Comparison of ENCODE assay signal across 13 cellular contexts in the genomic region with DNA sequence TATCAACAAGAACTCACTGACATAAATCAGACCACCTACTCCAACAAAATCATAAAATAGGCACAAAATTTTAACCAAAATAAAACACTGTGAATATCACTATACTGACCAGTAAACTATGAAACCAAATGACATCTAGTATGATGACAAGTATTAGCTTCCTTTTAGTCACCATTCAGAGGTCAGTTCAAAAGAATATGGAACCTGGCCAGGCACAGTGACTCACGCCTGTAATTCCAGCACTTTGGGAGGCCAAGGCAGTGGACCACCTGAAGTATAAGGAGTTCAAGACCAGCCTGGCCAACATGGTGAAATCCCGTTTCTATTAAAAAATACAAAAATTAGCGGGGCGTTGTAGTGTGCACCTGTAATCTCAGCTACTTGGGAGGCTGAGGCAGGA.
A peak's percentile ranks its signal among the peaks of the same experiment; 100 is the strongest.
DNase-seq lines count a peak whose midpoint lies in the region; ATAC-seq and TF ChIP-seq lines count a peak whose summit lies in the region.
"Had no signal": no experiment of that assay in that cellular context is flagged by ENCODE, and none has a peak within 500 bp of the region (broad histone marks: within the 10 kb centered on the region; RNA-seq: fewer than 3 reads in every experiment).

No MANE protein-coding gene starts in this region.

- H2AFZ ChIP-seq in PC-9 = no peak overlapping the region
- H2AFZ ChIP-seq: parathyroid adenoma had no signal

- H3K36me3 Mint-ChIP-seq in progenitor cell of endocrine pancreas (ENCODE audit: insufficient read depth) = peaks cover 30% of the 10 kb centered on the region
- peaks cover 60 to 87% of the 10 kb centered on the region in 2 donors for H3K36me3 Mint-ChIP-seq in CD14-positive monocyte

- DNase-seq in EL (peak; percentile 83), PC-9 (peak in 1 of 2 experiments; percentile 16), choroid plexus epithelial cell (ENCODE audit: low read depth) (peak; percentile 65), progenitor cell of endocrine pancreas (ENCODE audit: low spot score, unreplicated experiment) (no peak), CD14-positive monocyte (ENCODE audit: low spot score) (no peak), GM10266 (ENCODE audit: extremely low spot score) (no peak)
- no peak for DNase-seq in central memory CD4-positive, alpha-beta T cell
- DNase-seq: left cardiac atrium, NCI-H1694 treated with DMSO at 0.1 percent for 48 hours had no signal

- no peak for ATAC-seq in HG02642 (IDR thresholded peaks at IDR 0.05; ENCODE audit: poor library complexity, unreplicated experiment)

- H4K20me1 ChIP-seq in PC-9 (ENCODE audit: insufficient read depth) = peaks cover 4% of the 10 kb centered on the region

- H3K27me3 Mint-ChIP-seq in progenitor cell of endocrine pancreas = no peaks in the 10 kb centered on the region
- peaks cover 0 to 1% (median 0%) of the 10 kb centered on the region in 3 donors for H3K27me3 Mint-ChIP-seq in CD14-positive monocyte (ENCODE audit: low read depth in 3 of 3)

- peak overlapping the region; percentile 14; the same call in 1 of the 2 replicates for H3K27ac ChIP-seq in PC-9
- H3K27ac ChIP-seq: esophagus muscularis mucosa, parathyroid adenoma, VCaP had no signal

- POLR2A ChIA-PET in PC-9 (lab: Charles Lee; ENCODE audit: unreplicated experiment) = no interaction called here

- CTCF ChIA-PET in PC-9 (lab: Charles Lee) = no interaction called here

- H3K4me3 ChIP-seq in PC-9 (no peak overlapping the region), choroid plexus epithelial cell (ENCODE audit: low read depth, low read length) (no peak overlapping the region)
- H3K4me3 ChIP-seq: esophagus muscularis mucosa had no signal

- intact Hi-C loops in PC-9 (cut with micrococcal nuclease; ENCODE audit: unreplicated experiment) (no loop called here), CD14-positive monocyte (cut with micrococcal nuclease) (no loop called here)

- TF ChIP-seq CTCF in PC-9 (conservative IDR thresholded peaks at IDR 0.05) (no peak), choroid plexus epithelial cell (conservative IDR thresholded peaks at IDR 0.05; ENCODE audit: low read depth, low read length) (no peak), progenitor cell of endocrine pancreas (IDR thresholded peaks at IDR 0.05; ENCODE audit: unreplicated experiment) (no peak), CD14-positive monocyte (IDR thresholded peaks at IDR 0.05) (no peak), GM10266 (IDR thresholded peaks at IDR 0.05; ENCODE audit: control insufficient read depth, insufficient read depth, low read depth, missing control alignments) (no peak)

- H3K4me3 Mint-ChIP-seq in progenitor cell of endocrine pancreas (ENCODE audit: low read depth) (no peak overlapping the region), CD14-positive monocyte (no peak overlapping the region)

- H3K9me3 Mint-ChIP-seq in progenitor cell of endocrine pancreas (ENCODE audit: low read depth) (no peaks in the 10 kb centered on the region), CD14-positive monocyte (peaks cover 0 to 2% (median 0%) of the 10 kb centered on the region in 7 donors)

- peaks cover 12% of the 10 kb centered on the region; the same call in 1 of the 2 replicates for H3F3A ChIP-seq in PC-9 (ENCODE audit: insufficient read depth, low read depth)

- H3K4me1 ChIP-seq in PC-9 (replicated peaks; ENCODE audit: insufficient read depth) = no peaks in the 10 kb centered on the region
- H3K4me1 ChIP-seq: parathyroid adenoma had no signal

- no peaks in the 10 kb centered on the region for H3K27me3 ChIP-seq in PC-9 (ENCODE audit: insufficient read depth, low read depth)
- H3K27me3 ChIP-seq: esophagus muscularis mucosa had no signal

- no peaks in the 10 kb centered on the region for H3K9me2 ChIP-seq in PC-9 (ENCODE audit: insufficient read depth)

- H3K4me1 Mint-ChIP-seq in progenitor cell of endocrine pancreas (ENCODE audit: low read depth) (no peaks in the 10 kb centered on the region), CD14-positive monocyte (no peaks in the 10 kb centered on the region)

- BruUV-seq in PC-9 (replicated peaks; lab: Mats Ljungman, UMichigan) = no TSS peak

- no peak overlapping the region for H3K4me2 ChIP-seq in PC-9

- H3K36me3 ChIP-seq in PC-9 (ENCODE audit: low read depth) = peaks cover 29% of the 10 kb centered on the region

- 0 out of 2 replicates have a peak, but pooled peaks cover 3% of the 10 kb centered on the region for H3K79me2 ChIP-seq in PC-9 (ENCODE audit: low read depth)
- H3K79me2 ChIP-seq: parathyroid adenoma had no signal

- H3K27ac Mint-ChIP-seq in progenitor cell of endocrine pancreas = peak overlapping the region; percentile 71
- H3K27ac Mint-ChIP-seq in CD14-positive monocyte = no peak overlapping the region

- H3K9me3 ChIP-seq in PC-9 (ENCODE audit: insufficient read depth, low read depth) = no peaks in the 10 kb centered on the region
- H3K9me3 ChIP-seq: esophagus muscularis mucosa had no signal

Comparison
In these comparisons a context has a peak if more than half of its experiments do, and no peak if none do; other contexts are left out.
1. DNase-seq: peak in EL (single experiment) and choroid plexus epithelial cell (single experiment); none in progenitor cell of endocrine pancreas (single experiment), central memory CD4-positive, alpha-beta T cell (single experiment), CD14-positive monocyte (single experiment) and GM10266 (single experiment).